14 cellular contexts compared by ENCODE assay signal in genomic region chr4:99844048-99844447, GRCh38. TPM values are rescaled to one million over a fixed set of nuclear protein-coding genes. Genes with fewer than 3 reads are reported as not detected.
"Had no signal": no experiment of that assay in that cellular context is flagged by ENCODE, and none has a peak within 500 bp of the region (broad histone marks: within the 10 kb centered on the region; RNA-seq: fewer than 3 reads in every experiment).

No MANE protein-coding gene starts in this region.

- H3K9me3 Mint-ChIP-seq: activated CD4-positive, alpha-beta memory T cell treated with anti-CD3 and anti-CD28 coated beads for 36 hours; activated T-cell treated with anti-CD3 and anti-CD28 coated beads, Interleukin-2, amount 50 U/mL, for 72 hours; central memory CD8-positive, alpha-beta T cell had no signal

- DNase-seq: activated CD4-positive, alpha-beta memory T cell treated with anti-CD3 and anti-CD28 coated beads for 36 hours; activated T-cell treated with anti-CD3 and anti-CD28 coated beads, Interleukin-2, amount 50 U/mL, for 72 hours; cortex of kidney; effector CD8-positive, alpha-beta T cell; gastrocnemius medialis; heart right ventricle; left ventricle myocardium inferior; mesenchymal stem cell; retina; tibial artery had no signal

- H3K27me3 ChIP-seq: gastrocnemius medialis, heart right ventricle, tibial artery, vagina had no signal

- H3K27me3 Mint-ChIP-seq: activated CD4-positive, alpha-beta memory T cell treated with anti-CD3 and anti-CD28 coated beads for 36 hours; central memory CD8-positive, alpha-beta T cell had no signal

- ATAC-seq: activated T-cell treated with anti-CD3 and anti-CD28 coated beads, Interleukin-2, amount 50 U/mL, for 72 hours; gastrocnemius medialis; heart right ventricle had no signal

- H3K4me3 ChIP-seq: gastrocnemius medialis, heart right ventricle, left ventricle myocardium inferior, tibial artery, vagina had no signal

- H3K36me3 ChIP-seq: gastrocnemius medialis, left ventricle myocardium inferior, tibial artery, vagina had no signal

- H3K27ac Mint-ChIP-seq: activated CD4-positive, alpha-beta memory T cell treated with anti-CD3 and anti-CD28 coated beads for 36 hours had no signal

- H3K27ac ChIP-seq: gastrocnemius medialis, heart right ventricle, left ventricle myocardium inferior, tibial artery, vagina had no signal

- H3K4me1 ChIP-seq: gastrocnemius medialis, left ventricle myocardium inferior, vagina had no signal

- H3K9me3 ChIP-seq: gastrocnemius medialis, heart right ventricle, left ventricle myocardium inferior, tibial artery, vagina had no signal

- H3K4me1 Mint-ChIP-seq: central memory CD8-positive, alpha-beta T cell had no signal

- H3K4me3 Mint-ChIP-seq: activated CD4-positive, alpha-beta memory T cell treated with anti-CD3 and anti-CD28 coated beads for 36 hours; activated T-cell treated with anti-CD3 and anti-CD28 coated beads, Interleukin-2, amount 50 U/mL, for 72 hours; central memory CD8-positive, alpha-beta T cell had no signal

RNA-seq across cellular contexts. Expression of gene DAPP1, which starts 27.4 kb away (rescaled TPM):
- total RNA-seq: fibroblast of lung had no signal
- polyA plus RNA-seq: fibroblast of lung, neural cell had no signal
